In the genomic region with DNA sequence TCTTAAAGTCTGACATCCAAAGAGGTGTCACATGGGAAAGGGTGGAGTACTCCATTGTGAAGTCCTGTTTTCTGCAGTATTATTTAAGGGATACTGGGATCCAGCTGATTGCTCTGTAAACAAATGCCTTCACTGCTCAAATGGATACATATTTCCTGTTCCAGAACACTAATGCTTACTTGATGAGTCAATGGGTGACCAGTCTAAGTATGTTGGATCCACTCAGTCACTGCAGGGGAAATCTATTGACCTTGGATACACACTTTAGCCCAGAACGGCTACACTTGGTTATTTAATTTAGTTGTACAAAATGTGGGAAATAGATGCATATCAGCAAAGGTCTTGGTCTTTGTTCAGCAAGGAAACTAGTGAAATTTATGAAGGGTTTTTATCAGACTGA, we compare ENCODE assay signal across 15 cellular contexts.
DNase-seq lines count a peak whose midpoint lies in the region; ATAC-seq and TF ChIP-seq lines count a peak whose summit lies in the region.
"Had no signal": no experiment of that assay in that cellular context is flagged by ENCODE, and none has a peak within 500 bp of the region (broad histone marks: within the 10 kb centered on the region; RNA-seq: fewer than 3 reads in every experiment).

No MANE protein-coding gene starts in this region.

- TF ChIP-seq CTCF in GM23338 (conservative IDR thresholded peaks at IDR 0.05; ENCODE audit: low read depth in 2 of 2), result no peak
- no peak for TF ChIP-seq CTCF in fibroblast of mammary gland (conservative IDR thresholded peaks at IDR 0.05; ENCODE audit: control insufficient read depth, insufficient read depth, low read depth, low read length)
- TF ChIP-seq CTCF in tibial artery (IDR thresholded peaks at IDR 0.05), result no peak

- no peaks in the 10 kb centered on the region for H3F3A ChIP-seq in GM23338 (replicated peaks; ENCODE audit: low read depth)

- H3K4me3 ChIP-seq in GM23338, result no peak overlapping the region
- H3K4me3 ChIP-seq in fibroblast of mammary gland (ENCODE audit: control insufficient read depth, low read depth, low read length), result no peak overlapping the region
- no peak overlapping the region for H3K4me3 ChIP-seq in tibial artery
- H3K4me3 ChIP-seq: SJCRH30 had no signal

- no peak for DNase-seq in GM23338 (ENCODE audit: low spot score)
- DNase-seq in amniotic epithelial cell (ENCODE audit: low read depth), result peak; percentile 31
- DNase-seq in fibroblast of mammary gland (ENCODE audit: low read depth), result peak; percentile 69
- DNase-seq in tibial artery, result no peak
- DNase-seq in CD1c-positive myeloid dendritic cell (ENCODE audit: extremely low spot score), result no peak
- no peak for DNase-seq in DMS153 (lab: John Stamatoyannopoulos, UW)
- no peak for DNase-seq in KG1 (lab: John Stamatoyannopoulos, UW)
- no peak for DNase-seq in SIG-M5 (lab: John Stamatoyannopoulos, UW)
- DNase-seq: activated CD4-positive, alpha-beta T cell treated with anti-CD3 and anti-CD28 coated beads, Interleukin-2, amount 10 ng/mL, durations not matched to agents 7 days and 5 days; activated naive CD4-positive, alpha-beta T cell treated with anti-CD3 and anti-CD28 coated beads, Interleukin-2, amount 50 U/mL, for 16 hours; CD4-positive, alpha-beta memory T cell; cerebellar nuclear complex; NCI-H187 treated with DMSO at 0.1 percent for 48 hours; SJCRH30; stimulated activated CD4-positive, alpha-beta T cell treated with anti-CD3 and anti-CD28 coated beads, Interleukin-4, amount 100 ng/mL, for 1 hour had no signal

- H4K20me1 ChIP-seq in GM23338 (replicated peaks; ENCODE audit: insufficient read depth), result no peaks in the 10 kb centered on the region

- H3K4me1 ChIP-seq in GM23338 (ENCODE audit: insufficient read depth) (no peaks in the 10 kb centered on the region), tibial artery (peaks cover 0 to 18% (median 10%) of the 10 kb centered on the region in 4 donors)
- H3K4me1 ChIP-seq: SJCRH30 had no signal

- intact Hi-C loops in tibial artery (cut with DNase I; ENCODE audit: low total_unique reads), result no loop called here

- H3K9me3 ChIP-seq in tibial artery, result no peaks in the 10 kb centered on the region

- H3K27me3 ChIP-seq in GM23338 (ENCODE audit: insufficient read depth) (no peaks in the 10 kb centered on the region), tibial artery (no peaks in the 10 kb centered on the region)

- H3K9me3 Mint-ChIP-seq in GM23338, result no peaks in the 10 kb centered on the region

- 0 out of 2 replicates have a peak overlapping the region, but pooled peaks have one; percentile 36 for H2AFZ ChIP-seq in GM23338

- peaks cover 7% of the 10 kb centered on the region; the same call in 1 of the 2 replicates for H3K9me2 ChIP-seq in GM23338 (ENCODE audit: insufficient read depth)

- H3K27ac Mint-ChIP-seq in GM23338, result no peak overlapping the region
- H3K27ac Mint-ChIP-seq: activated CD4-positive, alpha-beta T cell treated with anti-CD3 and anti-CD28 coated beads, Interleukin-2, amount 10 ng/mL, durations not matched to agents 7 days and 5 days; CD4-positive, alpha-beta memory T cell had no signal

- no peaks in the 10 kb centered on the region for H3K36me3 Mint-ChIP-seq in GM23338 (ENCODE audit: low read depth)
- H3K36me3 Mint-ChIP-seq: CD4-positive, alpha-beta memory T cell had no signal

- H3K4me3 Mint-ChIP-seq in GM23338, result no peak overlapping the region
- H3K4me3 Mint-ChIP-seq: activated CD4-positive, alpha-beta T cell treated with anti-CD3 and anti-CD28 coated beads, Interleukin-2, amount 10 ng/mL, durations not matched to agents 7 days and 5 days; CD4-positive, alpha-beta memory T cell had no signal

- H3K36me3 ChIP-seq in GM23338 (ENCODE audit: insufficient read depth) (no peaks in the 10 kb centered on the region), tibial artery (no peaks in the 10 kb centered on the region)
- H3K36me3 ChIP-seq: SJCRH30 had no signal

- no peaks in the 10 kb centered on the region for H3K27me3 Mint-ChIP-seq in GM23338 (ENCODE audit: insufficient read depth, low read depth, poor library complexity)
- H3K27me3 Mint-ChIP-seq: activated CD4-positive, alpha-beta T cell treated with anti-CD3 and anti-CD28 coated beads, Interleukin-2, amount 10 ng/mL, durations not matched to agents 7 days and 5 days; CD4-positive, alpha-beta memory T cell had no signal

- no peak overlapping the region for H3K27ac ChIP-seq in GM23338 (ENCODE audit: low read depth)
- H3K27ac ChIP-seq in tibial artery, result peak overlapping the region; percentile 45
- H3K27ac ChIP-seq: SJCRH30 had no signal

- no peaks in the 10 kb centered on the region for H3K79me2 ChIP-seq in GM23338 (replicated peaks; ENCODE audit: insufficient read depth)

- H3K4me1 Mint-ChIP-seq in GM23338, result no peaks in the 10 kb centered on the region
- H3K4me1 Mint-ChIP-seq: activated CD4-positive, alpha-beta T cell treated with anti-CD3 and anti-CD28 coated beads, Interleukin-2, amount 10 ng/mL, durations not matched to agents 7 days and 5 days; CD4-positive, alpha-beta memory T cell had no signal

- H3K4me2 ChIP-seq in GM23338, result no peak overlapping the region

- ATAC-seq in GM23338, result no peak

TF ChIP-seq in GM23338, 12 proteins besides CTCF, POLR2A, EP300 and RAD21 (continues in another document):
- TF ChIP-seq ETS1 (IDR thresholded peaks at IDR 0.05), result no peak
- TF ChIP-seq ZNF114 (CRISPR knock-in tag; IDR thresholded peaks at IDR 0.05), result no peak
- no peak for TF ChIP-seq EZH2phosphoT487 (IDR thresholded peaks at IDR 0.05; ENCODE audit: unreplicated experiment)
- TF ChIP-seq, protein P1, sequence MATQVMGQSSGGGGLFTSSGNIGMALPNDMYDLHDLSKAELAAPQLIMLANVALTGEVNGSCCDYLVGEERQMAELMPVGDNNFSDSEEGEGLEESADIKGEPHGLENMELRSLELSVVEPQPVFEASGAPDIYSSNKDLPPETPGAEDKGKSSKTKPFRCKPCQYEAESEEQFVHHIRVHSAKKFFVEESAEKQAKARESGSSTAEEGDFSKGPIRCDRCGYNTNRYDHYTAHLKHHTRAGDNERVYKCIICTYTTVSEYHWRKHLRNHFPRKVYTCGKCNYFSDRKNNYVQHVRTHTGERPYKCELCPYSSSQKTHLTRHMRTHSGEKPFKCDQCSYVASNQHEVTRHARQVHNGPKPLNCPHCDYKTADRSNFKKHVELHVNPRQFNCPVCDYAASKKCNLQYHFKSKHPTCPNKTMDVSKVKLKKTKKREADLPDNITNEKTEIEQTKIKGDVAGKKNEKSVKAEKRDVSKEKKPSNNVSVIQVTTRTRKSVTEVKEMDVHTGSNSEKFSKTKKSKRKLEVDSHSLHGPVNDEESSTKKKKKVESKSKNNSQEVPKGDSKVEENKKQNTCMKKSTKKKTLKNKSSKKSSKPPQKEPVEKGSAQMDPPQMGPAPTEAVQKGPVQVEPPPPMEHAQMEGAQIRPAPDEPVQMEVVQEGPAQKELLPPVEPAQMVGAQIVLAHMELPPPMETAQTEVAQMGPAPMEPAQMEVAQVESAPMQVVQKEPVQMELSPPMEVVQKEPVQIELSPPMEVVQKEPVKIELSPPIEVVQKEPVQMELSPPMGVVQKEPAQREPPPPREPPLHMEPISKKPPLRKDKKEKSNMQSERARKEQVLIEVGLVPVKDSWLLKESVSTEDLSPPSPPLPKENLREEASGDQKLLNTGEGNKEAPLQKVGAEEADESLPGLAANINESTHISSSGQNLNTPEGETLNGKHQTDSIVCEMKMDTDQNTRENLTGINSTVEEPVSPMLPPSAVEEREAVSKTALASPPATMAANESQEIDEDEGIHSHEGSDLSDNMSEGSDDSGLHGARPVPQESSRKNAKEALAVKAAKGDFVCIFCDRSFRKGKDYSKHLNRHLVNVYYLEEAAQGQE (IDR thresholded peaks at IDR 0.05; ENCODE audit: unreplicated experiment), result no peak
- TF ChIP-seq NANOG (IDR thresholded peaks at IDR 0.05; ENCODE audit: borderline replicate concordance), result no peak
- no peak for TF ChIP-seq STAT1 (IDR thresholded peaks at IDR 0.05; ENCODE audit: unreplicated experiment)
- no peak for TF ChIP-seq EZH2 (IDR thresholded peaks at IDR 0.05; ENCODE audit: low read depth, unreplicated experiment)
- no peak for TF ChIP-seq ZNF331 (CRISPR knock-in tag; IDR thresholded peaks at IDR 0.05; ENCODE audit: low read depth)

Comparison
In these comparisons a context has a peak if more than half of its experiments do, and no peak if none do; other contexts are left out.
1. DNase-seq: peak in amniotic epithelial cell (single experiment) and fibroblast of mammary gland (single experiment); none in GM23338 (single experiment), tibial artery (0 of 2), CD1c-positive myeloid dendritic cell (single experiment), DMS153 (single experiment), KG1 (single experiment) and SIG-M5 (single experiment).